Comparison of ENCODE assay signal across 2 cellular contexts in the genomic region with DNA sequence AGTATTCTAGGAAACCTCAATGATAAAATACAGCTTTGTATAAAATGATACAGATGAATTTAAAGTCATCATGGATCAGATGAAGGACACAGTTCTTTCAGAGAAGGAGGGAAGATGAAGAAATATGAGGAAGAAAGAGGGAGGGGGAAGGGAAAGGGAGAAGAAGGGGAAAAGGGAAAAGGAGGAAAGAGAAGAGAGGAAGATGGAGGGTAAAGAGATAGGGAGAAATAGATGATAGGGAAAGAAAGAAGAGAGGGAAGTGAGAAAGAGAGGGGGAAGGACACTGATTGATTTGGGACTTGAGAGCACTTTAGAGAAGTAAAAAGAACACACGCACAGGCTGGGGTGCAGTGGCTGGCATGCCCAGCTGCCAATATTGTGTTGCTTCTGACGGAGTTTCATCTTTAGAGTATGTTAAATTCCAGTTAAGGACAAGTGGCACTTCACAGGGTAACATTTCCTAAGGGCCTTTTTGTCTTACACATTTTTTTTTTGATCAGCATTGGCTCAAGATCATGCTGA.
TF ChIP-seq lines count a peak whose summit lies in the region.

No MANE protein-coding gene starts in this region.

TF ChIP-seq in IMR-90, 13 proteins besides CTCF, POLR2A, EP300 and RAD21:
- no peak for TF ChIP-seq SMC3 (IDR thresholded peaks at IDR 0.05; ENCODE audit: low read depth, low read length)
- TF ChIP-seq MXI1 (IDR thresholded peaks at IDR 0.05; ENCODE audit: borderline replicate concordance, low read depth, low read length) = no peak
- no peak for TF ChIP-seq MAZ (IDR thresholded peaks at IDR 0.05; ENCODE audit: borderline replicate concordance, low read depth, low read length)
- TF ChIP-seq CHD1 (IDR thresholded peaks at IDR 0.05; ENCODE audit: low read depth, low read length) = no peak
- TF ChIP-seq, protein P1, sequence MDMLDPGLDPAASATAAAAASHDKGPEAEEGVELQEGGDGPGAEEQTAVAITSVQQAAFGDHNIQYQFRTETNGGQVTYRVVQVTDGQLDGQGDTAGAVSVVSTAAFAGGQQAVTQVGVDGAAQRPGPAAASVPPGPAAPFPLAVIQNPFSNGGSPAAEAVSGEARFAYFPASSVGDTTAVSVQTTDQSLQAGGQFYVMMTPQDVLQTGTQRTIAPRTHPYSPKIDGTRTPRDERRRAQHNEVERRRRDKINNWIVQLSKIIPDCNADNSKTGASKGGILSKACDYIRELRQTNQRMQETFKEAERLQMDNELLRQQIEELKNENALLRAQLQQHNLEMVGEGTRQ (IDR thresholded peaks at IDR 0.05; ENCODE audit: low read depth, low read length) = no peak
- no peak for TF ChIP-seq NFE2L2 (IDR thresholded peaks at IDR 0.05; ENCODE audit: low read depth, low read length)
- TF ChIP-seq, protein P2, sequence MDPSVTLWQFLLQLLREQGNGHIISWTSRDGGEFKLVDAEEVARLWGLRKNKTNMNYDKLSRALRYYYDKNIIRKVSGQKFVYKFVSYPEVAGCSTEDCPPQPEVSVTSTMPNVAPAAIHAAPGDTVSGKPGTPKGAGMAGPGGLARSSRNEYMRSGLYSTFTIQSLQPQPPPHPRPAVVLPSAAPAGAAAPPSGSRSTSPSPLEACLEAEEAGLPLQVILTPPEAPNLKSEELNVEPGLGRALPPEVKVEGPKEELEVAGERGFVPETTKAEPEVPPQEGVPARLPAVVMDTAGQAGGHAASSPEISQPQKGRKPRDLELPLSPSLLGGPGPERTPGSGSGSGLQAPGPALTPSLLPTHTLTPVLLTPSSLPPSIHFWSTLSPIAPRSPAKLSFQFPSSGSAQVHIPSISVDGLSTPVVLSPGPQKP (IDR thresholded peaks at IDR 0.05; ENCODE audit: borderline replicate concordance, low read depth, low read length) = no peak
- no peak for TF ChIP-seq BHLHE40 (IDR thresholded peaks at IDR 0.05; ENCODE audit: low read depth, low read length)
- no peak for TF ChIP-seq RCOR1 (IDR thresholded peaks at IDR 0.05; ENCODE audit: insufficient replicate concordance, low read length)
- TF ChIP-seq FOS (IDR thresholded peaks at IDR 0.05; ENCODE audit: low read depth, low read length) = no peak
- no peak for TF ChIP-seq MAFK (IDR thresholded peaks at IDR 0.05; ENCODE audit: low read depth, low read length)
- TF ChIP-seq RFX5 (IDR thresholded peaks at IDR 0.05; ENCODE audit: low read depth, low read length) = no peak
- TF ChIP-seq CEBPB (IDR thresholded peaks at IDR 0.05; ENCODE audit: low read depth, low read length) = no peak

TF ChIP-seq in HEK293T, 16 proteins besides CTCF, POLR2A, EP300 and RAD21:
- TF ChIP-seq LEF1 (IDR thresholded peaks at IDR 0.05; ENCODE audit: borderline replicate concordance) = no peak
